In the genomic region with DNA sequence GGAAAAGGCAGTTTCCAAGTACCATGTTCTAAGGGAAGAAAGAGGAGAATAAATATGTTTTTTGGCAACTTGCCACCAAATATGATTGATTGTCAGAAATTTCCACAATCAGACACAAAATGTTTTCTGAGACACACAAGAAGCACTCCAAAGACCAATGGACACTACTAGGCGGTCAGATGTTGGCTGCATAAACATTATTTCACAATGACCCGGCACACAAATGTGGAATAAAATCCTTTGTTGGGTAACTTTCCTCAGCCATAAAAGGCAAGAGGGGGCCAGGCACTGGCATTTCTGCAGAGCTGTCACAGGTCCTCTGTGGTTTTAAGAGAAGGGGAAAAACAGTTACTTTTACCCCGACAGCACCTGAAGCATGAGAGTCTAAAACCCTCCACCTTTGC, we compare ENCODE assay signal across 7 cellular contexts. TPM values are rescaled to one million over a fixed set of nuclear protein-coding genes. Genes with fewer than 3 reads are reported as not detected.
DNase-seq lines count a peak whose midpoint lies in the region; ATAC-seq and TF ChIP-seq lines count a peak whose summit lies in the region.

No MANE protein-coding gene starts in this region.

- H3K4me1 ChIP-seq in HEK293 (ENCODE audit: control insufficient read depth, insufficient read depth, low read length) (peaks cover 17% of the 10 kb centered on the region), heart right ventricle (peaks cover 32 to 72% (median 60%) of the 10 kb centered on the region in 9 donors), HAP-1 (peaks cover 4% of the 10 kb centered on the region; the same call in 1 of the 2 replicates)

- POLR2A ChIA-PET in HEK293 (lab: Yijun Ruan, JAX), result no interaction called here

- H3K4me3 ChIP-seq in HEK293 (ENCODE audit: low read depth, low read length) (no peak overlapping the region), SK-N-MC (no peak overlapping the region), heart right ventricle (no peak overlapping the region), HAP-1 (no peak overlapping the region)

- H3K27me3 ChIP-seq in heart right ventricle (no peaks in the 10 kb centered on the region), HAP-1 (ENCODE audit: low read depth) (no peaks in the 10 kb centered on the region)

- peaks cover 15% of the 10 kb centered on the region for H3K4me1 Mint-ChIP-seq in stimulated activated memory B cell treated with anti-CD40 and anti-IgM and Interleukin-4, amounts not matched to agents 10 μg/mL and 1 μg/mL and 100 μg/mL, for 72 hours
- H3K4me1 Mint-ChIP-seq in T-helper 17 cell, result peaks cover 2% of the 10 kb centered on the region

- H3K27ac ChIP-seq in HEK293 (ENCODE audit: extremely low read depth, low read depth, low read length) (no peak overlapping the region), SK-N-MC (peak overlapping the region; percentile 96), heart right ventricle (peak overlapping the region in 9 of 10 donors; percentile 47 to 97 (median 74))

- H3K9ac ChIP-seq in SK-N-MC (ENCODE audit: insufficient read length), result no peak overlapping the region

- in situ Hi-C loops in HAP-1 (cut with MboI; ENCODE audit: low sequenced_read_pairs), result no loop called here

- no peak overlapping the region for H3K4me3 Mint-ChIP-seq in stimulated activated memory B cell treated with anti-CD40 and anti-IgM and Interleukin-4, amounts not matched to agents 10 μg/mL and 1 μg/mL and 100 μg/mL, for 72 hours
- no peak overlapping the region for H3K4me3 Mint-ChIP-seq in T-helper 17 cell

- CTCF ChIA-PET in HEK293 (lab: Yijun Ruan, JAX), result interaction anchor here (0.6 to 3.0 kb wide), 2 partner anchors 51 to 168 kb away, joined by 3 to 14 read pairs; no protein-coding TSS in a partner anchor

- TF ChIP-seq CTCF in HEK293 (tag by site-specific recombination; IDR thresholded peaks at IDR 0.05) (no peak), heart right ventricle (IDR thresholded peaks at IDR 0.05) (no peak)

- ATAC-seq in heart right ventricle (peak in 2 of 8 donors; percentile 19 to 23), T-helper 17 cell (no peak)
- no peak for ATAC-seq in stimulated activated memory B cell treated with anti-CD40 and anti-IgM and Interleukin-4, amounts not matched to agents 10 μg/mL and 1 μg/mL and 100 μg/mL, for 72 hours

- no peaks in the 10 kb centered on the region for H3K9me3 ChIP-seq in HEK293 (ENCODE audit: control insufficient read depth, insufficient read depth, low read depth, low read length)
- no peaks in the 10 kb centered on the region for H3K9me3 ChIP-seq in SK-N-MC (ENCODE audit: low read depth, low read length)
- H3K9me3 ChIP-seq in heart right ventricle, result no peaks in the 10 kb centered on the region
- no peaks in the 10 kb centered on the region for H3K9me3 ChIP-seq in T-helper 17 cell (ENCODE audit: control insufficient read depth, low read length, poor library complexity, severe bottlenecking)
- H3K9me3 ChIP-seq in HAP-1, result no peaks in the 10 kb centered on the region

- H3K36me3 ChIP-seq in HEK293 (ENCODE audit: control insufficient read depth in 2 of 2, insufficient read depth in 1 of 2, low read length in 2 of 2), result peaks cover 0 to 53% of the 10 kb centered on the region in 2 experiments; a peak in 1 of 3 replicates
- peaks cover 33% of the 10 kb centered on the region for H3K36me3 ChIP-seq in SK-N-MC (ENCODE audit: insufficient read depth, low read length)
- peaks cover 0 to 65% (median 13%) of the 10 kb centered on the region in 9 donors for H3K36me3 ChIP-seq in heart right ventricle
- peaks cover 28% of the 10 kb centered on the region for H3K36me3 ChIP-seq in HAP-1 (replicated peaks)

- H3K9me3 Mint-ChIP-seq in stimulated activated memory B cell treated with anti-CD40 and anti-IgM and Interleukin-4, amounts not matched to agents 10 μg/mL and 1 μg/mL and 100 μg/mL, for 72 hours, result no peaks in the 10 kb centered on the region

- H3K27me3 Mint-ChIP-seq in stimulated activated memory B cell treated with anti-CD40 and anti-IgM and Interleukin-4, amounts not matched to agents 10 μg/mL and 1 μg/mL and 100 μg/mL, for 72 hours, result no peaks in the 10 kb centered on the region
- no peaks in the 10 kb centered on the region for H3K27me3 Mint-ChIP-seq in T-helper 17 cell

- DNase-seq in SK-N-MC (ENCODE audit: low read depth, low spot score), result no peak
- no peak for DNase-seq in heart right ventricle
- no peak for DNase-seq in activated CD8-positive, alpha-beta memory T cell treated with anti-CD3 and anti-CD28 coated beads for 24 hours
- no peak for DNase-seq in T-helper 17 cell
- no peak for DNase-seq in HAP-1 (ENCODE audit: low spot score in 2 of 2)

- intact Hi-C loops in heart right ventricle (cut with DNase I), result loop anchor here in 7 of 10 donors (5.0 to 10.0 kb wide), 4 partner anchors 102 to 168 kb away; a partner anchor contains a TSS

- 65 to 76% methylated on average over 3 of the region's 3 CpGs for WGBS in heart right ventricle, 2 donors

- H3K27ac Mint-ChIP-seq in stimulated activated memory B cell treated with anti-CD40 and anti-IgM and Interleukin-4, amounts not matched to agents 10 μg/mL and 1 μg/mL and 100 μg/mL, for 72 hours, result peak overlapping the region; percentile 77
- H3K27ac Mint-ChIP-seq in T-helper 17 cell, result no peak overlapping the region

- peaks cover 40% of the 10 kb centered on the region for H3K36me3 Mint-ChIP-seq in stimulated activated memory B cell treated with anti-CD40 and anti-IgM and Interleukin-4, amounts not matched to agents 10 μg/mL and 1 μg/mL and 100 μg/mL, for 72 hours
- peaks cover 1% of the 10 kb centered on the region for H3K36me3 Mint-ChIP-seq in T-helper 17 cell (ENCODE audit: low read depth)

TF ChIP-seq in HEK293, 187 proteins besides CTCF, POLR2A, EP300 and RAD21 (continues in another document):
- TF ChIP-seq ZNF350 (tag by site-specific recombination; IDR thresholded peaks at IDR 0.05), result no peak
- TF ChIP-seq ZSCAN23 (tag by site-specific recombination; IDR thresholded peaks at IDR 0.05), result no peak
- TF ChIP-seq FEZF1 (tag by site-specific recombination; IDR thresholded peaks at IDR 0.05), result peak; percentile 15; the same call in 1 of the 2 replicates
- TF ChIP-seq, protein P1, sequence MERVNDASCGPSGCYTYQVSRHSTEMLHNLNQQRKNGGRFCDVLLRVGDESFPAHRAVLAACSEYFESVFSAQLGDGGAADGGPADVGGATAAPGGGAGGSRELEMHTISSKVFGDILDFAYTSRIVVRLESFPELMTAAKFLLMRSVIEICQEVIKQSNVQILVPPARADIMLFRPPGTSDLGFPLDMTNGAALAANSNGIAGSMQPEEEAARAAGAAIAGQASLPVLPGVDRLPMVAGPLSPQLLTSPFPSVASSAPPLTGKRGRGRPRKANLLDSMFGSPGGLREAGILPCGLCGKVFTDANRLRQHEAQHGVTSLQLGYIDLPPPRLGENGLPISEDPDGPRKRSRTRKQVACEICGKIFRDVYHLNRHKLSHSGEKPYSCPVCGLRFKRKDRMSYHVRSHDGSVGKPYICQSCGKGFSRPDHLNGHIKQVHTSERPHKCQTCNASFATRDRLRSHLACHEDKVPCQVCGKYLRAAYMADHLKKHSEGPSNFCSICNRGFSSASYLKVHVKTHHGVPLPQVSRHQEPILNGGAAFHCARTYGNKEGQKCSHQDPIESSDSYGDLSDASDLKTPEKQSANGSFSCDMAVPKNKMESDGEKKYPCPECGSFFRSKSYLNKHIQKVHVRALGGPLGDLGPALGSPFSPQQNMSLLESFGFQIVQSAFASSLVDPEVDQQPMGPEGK (tag by site-specific recombination; IDR thresholded peaks at IDR 0.05), result peak; percentile 45; the same call in 1 of the 2 replicates
- peak; percentile 32 for TF ChIP-seq ZNF366 (tag by site-specific recombination; conservative IDR thresholded peaks at IDR 0.05)
- TF ChIP-seq KLF16 (tag by site-specific recombination; IDR thresholded peaks at IDR 0.05), result no peak
- TF ChIP-seq SP3 (tag by site-specific recombination; IDR thresholded peaks at IDR 0.05), result no peak
- TF ChIP-seq ZNF792 (tag by site-specific recombination; IDR thresholded peaks at IDR 0.05), result no peak
- TF ChIP-seq, protein P2, sequence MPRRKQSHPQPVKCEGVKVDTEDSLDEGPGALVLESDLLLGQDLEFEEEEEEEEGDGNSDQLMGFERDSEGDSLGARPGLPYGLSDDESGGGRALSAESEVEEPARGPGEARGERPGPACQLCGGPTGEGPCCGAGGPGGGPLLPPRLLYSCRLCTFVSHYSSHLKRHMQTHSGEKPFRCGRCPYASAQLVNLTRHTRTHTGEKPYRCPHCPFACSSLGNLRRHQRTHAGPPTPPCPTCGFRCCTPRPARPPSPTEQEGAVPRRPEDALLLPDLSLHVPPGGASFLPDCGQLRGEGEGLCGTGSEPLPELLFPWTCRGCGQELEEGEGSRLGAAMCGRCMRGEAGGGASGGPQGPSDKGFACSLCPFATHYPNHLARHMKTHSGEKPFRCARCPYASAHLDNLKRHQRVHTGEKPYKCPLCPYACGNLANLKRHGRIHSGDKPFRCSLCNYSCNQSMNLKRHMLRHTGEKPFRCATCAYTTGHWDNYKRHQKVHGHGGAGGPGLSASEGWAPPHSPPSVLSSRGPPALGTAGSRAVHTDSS (tag by site-specific recombination; IDR thresholded peaks at IDR 0.05), result 0 out of 2 replicates have a peak, but pooled peaks have one; percentile 21
- TF ChIP-seq KLF8 (tag by site-specific recombination; IDR thresholded peaks at IDR 0.05), result no peak
- TF ChIP-seq ZNF24 (tag by site-specific recombination; IDR thresholded peaks at IDR 0.05), result no peak
- TF ChIP-seq, protein P3, sequence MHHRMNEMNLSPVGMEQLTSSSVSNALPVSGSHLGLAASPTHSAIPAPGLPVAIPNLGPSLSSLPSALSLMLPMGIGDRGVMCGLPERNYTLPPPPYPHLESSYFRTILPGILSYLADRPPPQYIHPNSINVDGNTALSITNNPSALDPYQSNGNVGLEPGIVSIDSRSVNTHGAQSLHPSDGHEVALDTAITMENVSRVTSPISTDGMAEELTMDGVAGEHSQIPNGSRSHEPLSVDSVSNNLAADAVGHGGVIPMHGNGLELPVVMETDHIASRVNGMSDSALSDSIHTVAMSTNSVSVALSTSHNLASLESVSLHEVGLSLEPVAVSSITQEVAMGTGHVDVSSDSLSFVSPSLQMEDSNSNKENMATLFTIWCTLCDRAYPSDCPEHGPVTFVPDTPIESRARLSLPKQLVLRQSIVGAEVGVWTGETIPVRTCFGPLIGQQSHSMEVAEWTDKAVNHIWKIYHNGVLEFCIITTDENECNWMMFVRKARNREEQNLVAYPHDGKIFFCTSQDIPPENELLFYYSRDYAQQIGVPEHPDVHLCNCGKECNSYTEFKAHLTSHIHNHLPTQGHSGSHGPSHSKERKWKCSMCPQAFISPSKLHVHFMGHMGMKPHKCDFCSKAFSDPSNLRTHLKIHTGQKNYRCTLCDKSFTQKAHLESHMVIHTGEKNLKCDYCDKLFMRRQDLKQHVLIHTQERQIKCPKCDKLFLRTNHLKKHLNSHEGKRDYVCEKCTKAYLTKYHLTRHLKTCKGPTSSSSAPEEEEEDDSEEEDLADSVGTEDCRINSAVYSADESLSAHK (tag by site-specific recombination; IDR thresholded peaks at IDR 0.05), result peak; percentile 54; the same call in 1 of the 2 replicates

RNA-seq across cellular contexts. Expression of a gene that starts 12.9 kb away (rescaled TPM):
- 10 to 100 TPM in 2 of 10 donors, 1 to 10 TPM in 8; 3.9 to 11.1 (median 7.2) TPM for total RNA-seq in heart right ventricle
- polyA plus RNA-seq in heart right ventricle, result 1 to 10 TPM; 2.2 to 2.3 TPM
- 1 to 10 TPM; 4.3 to 6.9 TPM for total RNA-seq in T-helper 17 cell

RNA-seq across cellular contexts. Expression of a gene that starts 37.4 kb away (rescaled TPM):
- total RNA-seq in heart right ventricle, result 1 to 10 TPM in 7 of 10 donors, under 1 TPM in 3; 0.49 to 3.0 (median 1.6) TPM
- 1 to 10 TPM; 1.9 to 5.4 TPM for polyA plus RNA-seq in heart right ventricle
- total RNA-seq in T-helper 17 cell, result 1 to 10 TPM; 9.1 to 9.3 TPM
